Comparison of ENCODE assay signal across 8 cellular contexts in genomic region chr19:45770192-45771101, GRCh38. TPM values are rescaled to one million over a fixed set of nuclear protein-coding genes. Genes with fewer than 3 reads are reported as not detected.
DNase-seq lines count a peak whose midpoint lies in the region; ATAC-seq, FAIRE-seq and TF ChIP-seq lines count a peak whose summit lies in the region.

No MANE protein-coding gene starts in this region.

- peak; percentile 57 to 95 (median 74) for TF ChIP-seq CTCF in keratinocyte (optimal IDR thresholded peaks at IDR 0.05 in 1 of 3, IDR thresholded peaks at IDR 0.05 in 1 of 3, conservative IDR thresholded peaks at IDR 0.05 in 1 of 3; ENCODE audit: extremely low read depth in 1 of 3, insufficient read depth in 2 of 3, low read length in 3 of 3)

- H3K4me3 ChIP-seq in keratinocyte (ENCODE audit: control insufficient read depth in 2 of 3, extremely low read depth in 1 of 3, insufficient read depth in 2 of 3, low read depth in 1 of 3, low read length in 3 of 3): peak overlapping the region; percentile 41 to 80 (median 73)

- H3K4me1 ChIP-seq in keratinocyte (ENCODE audit: control insufficient read depth, extremely low read depth, insufficient read depth, low read length): peaks cover 15% of the 10 kb centered on the region

- dilution Hi-C loops in keratinocyte (cut with MboI; ENCODE audit: extremely low pct_ligation_motif_present, low sequenced_read_pairs): no loop called here

- in situ Hi-C loops in ACHN (cut with HindIII; ENCODE audit: low pct_ligation_motif_present, low pct_unique_long_range_greater_than_20kb, low sequenced_read_pairs): no loop called here

- ATAC-seq in GM18867 (IDR thresholded peaks at IDR 0.05; ENCODE audit: unreplicated experiment) (peak; percentile 47), HG03135 (IDR thresholded peaks at IDR 0.05; ENCODE audit: unreplicated experiment) (peak; percentile 50)

- peaks cover 6% of the 10 kb centered on the region for H4K20me1 ChIP-seq in keratinocyte (ENCODE audit: control insufficient read depth, extremely low read depth, insufficient read depth, low read length)

- H2AFZ ChIP-seq in keratinocyte (ENCODE audit: control insufficient read depth, low read length): peak overlapping the region; percentile 43

- H3K9me3 ChIP-seq in keratinocyte (ENCODE audit: control insufficient read depth, low read depth, low read length): no peaks in the 10 kb centered on the region

- peak overlapping the region; percentile 98 for H3K4me2 ChIP-seq in keratinocyte (ENCODE audit: control insufficient read depth, extremely low read depth, insufficient read depth, low read depth, low read length)

- no peaks in the 10 kb centered on the region for H3K79me2 ChIP-seq in keratinocyte (ENCODE audit: control insufficient read depth, insufficient read depth, low read length)

- FAIRE-seq in keratinocyte (lab: Jason Lieb, UNC): peak; percentile 70

- H3K27me3 ChIP-seq in keratinocyte (ENCODE audit: control insufficient read depth, extremely low read depth, insufficient read depth, low read length): no peaks in the 10 kb centered on the region

- peak overlapping the region; percentile 72 for H3K9ac ChIP-seq in keratinocyte (ENCODE audit: control insufficient read depth, extremely low read depth, insufficient read depth, low read length)

- H3K36me3 ChIP-seq in keratinocyte (ENCODE audit: control insufficient read depth in 2 of 2, extremely low read depth in 1 of 2, insufficient read depth in 2 of 2, low read length in 2 of 2): peaks cover 0 to 4% of the 10 kb centered on the region in 2 experiments

- no peaks in the 10 kb centered on the region for H3K9me1 ChIP-seq in keratinocyte (ENCODE audit: control insufficient read depth, extremely low read depth, insufficient read depth, low read length)

- peak overlapping the region; percentile 54 for H3K27ac ChIP-seq in keratinocyte (ENCODE audit: control insufficient read depth, insufficient read depth, low read length)

- DNase-seq in ACHN (peak; percentile 95), NCI-H2227 (lab: John Stamatoyannopoulos, UW; ENCODE audit: unreplicated experiment) (peak; percentile 94), cerebellar cortex (ENCODE audit: low spot score) (peak; percentile 94), keratinocyte (ENCODE audit: low read depth, low spot score) (peak; percentile 92)
- peak; percentile 82 for DNase-seq in activated CD4-positive, CD25-positive, alpha-beta regulatory T cell treated with anti-CD3 and anti-CD28 coated beads, Interleukin-2, amount 50 U/mL, for 16 hours (ENCODE audit: low read depth, low spot score)
- DNase-seq in stimulated activated CD4-positive, alpha-beta T cell treated with anti-CD3 and anti-CD28 coated beads, Interleukin-12 subunit alpha, Interleukin-12 subunit beta, amount 100 ng/mL, for 48 hours (ENCODE audit: low read depth in 2 of 3, low spot score in 1 of 3): peak; percentile 83 to 86 (median 84)

RNA-seq across cellular contexts. Expression of gene SIX5, which starts 1.4 kb away (rescaled TPM):
- polyA plus RNA-seq in keratinocyte: 1.3 to 2.2 TPM (median 2.0 TPM) in 3 replicates
- polyA plus RNA-seq in keratinocyte (2011; ENCODE audit: low read depth): 0.45 TPM
- 1.5 and 3.0 TPM in 2 replicates for polyA plus RNA-seq in keratinocyte (2011; cell fraction: cytosol; rRNA removed)
- polyA plus RNA-seq in keratinocyte (2011; cell fraction: nucleus; rRNA removed): 4.5 and 5.8 TPM in 2 replicates
- 1.8 and 2.2 TPM in 2 replicates for polyA plus RNA-seq in keratinocyte (2012; ENCODE audit: low replicate concordance)
- 1.1 to 5.1 TPM (median 2.8 TPM) in 3 replicates for polyA minus RNA-seq in keratinocyte
- polyA minus RNA-seq in keratinocyte (2011; cell fraction: cytosol; rRNA and poly(A)+ RNA removed): 6.1 TPM
- polyA minus RNA-seq in keratinocyte (2011; cell fraction: nucleus; rRNA and poly(A)+ RNA removed): 1.9 and 3.8 TPM in 2 replicates

RNA-seq across cellular contexts. Expression of gene DMPK, which starts 11.8 kb away (rescaled TPM):
- 7.0 to 12.8 TPM (median 8.1 TPM) in 3 replicates for polyA plus RNA-seq in keratinocyte
- polyA plus RNA-seq in keratinocyte (2011; ENCODE audit: low read depth): 15.4 TPM
- polyA plus RNA-seq in keratinocyte (2011; cell fraction: cytosol; rRNA removed): 2.8 and 7.2 TPM in 2 replicates
- polyA plus RNA-seq in keratinocyte (2011; cell fraction: nucleus; rRNA removed): 76.2 and 104 TPM in 2 replicates
- 13.2 and 17.9 TPM in 2 replicates for polyA plus RNA-seq in keratinocyte (2012; ENCODE audit: low replicate concordance)
- 7.1 to 11.4 TPM (median 9.1 TPM) in 3 replicates for polyA minus RNA-seq in keratinocyte
- polyA minus RNA-seq in keratinocyte (2011; cell fraction: cytosol; rRNA and poly(A)+ RNA removed): 3.3 TPM
- polyA minus RNA-seq in keratinocyte (2011; cell fraction: nucleus; rRNA and poly(A)+ RNA removed): 12.0 and 16.4 TPM in 2 replicates

RNA-seq across cellular contexts. Expression of gene DMWD, which starts 22.2 kb away (rescaled TPM):
- polyA plus RNA-seq in keratinocyte: 10.1 to 16.5 TPM (median 12.5 TPM) in 3 replicates
- polyA plus RNA-seq in keratinocyte (2011; ENCODE audit: low read depth): 1.7 TPM
- 8.1 and 11.8 TPM in 2 replicates for polyA plus RNA-seq in keratinocyte (2011; cell fraction: cytosol; rRNA removed)
- 35.8 and 51.3 TPM in 2 replicates for polyA plus RNA-seq in keratinocyte (2011; cell fraction: nucleus; rRNA removed)
- 12.3 and 20.4 TPM in 2 replicates for polyA plus RNA-seq in keratinocyte (2012; ENCODE audit: low replicate concordance)
- 16.9 to 29.0 TPM (median 27.1 TPM) in 3 replicates for polyA minus RNA-seq in keratinocyte
- polyA minus RNA-seq in keratinocyte (2011; cell fraction: cytosol; rRNA and poly(A)+ RNA removed): 24.7 TPM
- 28.9 and 30.2 TPM in 2 replicates for polyA minus RNA-seq in keratinocyte (2011; cell fraction: nucleus; rRNA and poly(A)+ RNA removed)

RNA-seq across cellular contexts. Expression of gene MEIOSIN, which starts 37.2 kb away (rescaled TPM):
- polyA plus RNA-seq in keratinocyte: not detected in 3 replicates
- polyA plus RNA-seq in keratinocyte (2011; ENCODE audit: low read depth): not detected
- polyA plus RNA-seq in keratinocyte (2011; cell fraction: cytosol; rRNA removed): not detected in 2 replicates
- not detected in 2 replicates for polyA plus RNA-seq in keratinocyte (2011; cell fraction: nucleus; rRNA removed)
- not detected in 2 replicates for polyA plus RNA-seq in keratinocyte (2012; ENCODE audit: low replicate concordance)
- polyA minus RNA-seq in keratinocyte: not detected in 3 replicates
- not detected for polyA minus RNA-seq in keratinocyte (2011; cell fraction: cytosol; rRNA and poly(A)+ RNA removed)
- polyA minus RNA-seq in keratinocyte (2011; cell fraction: nucleus; rRNA and poly(A)+ RNA removed): not detected in 2 replicates

RNA-seq across cellular contexts. Expression of gene FBXO46, which starts 39.8 kb away (rescaled TPM):
- polyA plus RNA-seq in keratinocyte: 2.1 to 2.4 TPM (median 2.4 TPM) in 3 replicates
- 1.6 TPM for polyA plus RNA-seq in keratinocyte (2011; ENCODE audit: low read depth)
- polyA plus RNA-seq in keratinocyte (2011; cell fraction: cytosol; rRNA removed): 1.5 and 3.0 TPM in 2 replicates
- polyA plus RNA-seq in keratinocyte (2011; cell fraction: nucleus; rRNA removed): 8.6 and 11.8 TPM in 2 replicates
- polyA plus RNA-seq in keratinocyte (2012; ENCODE audit: low replicate concordance): 5.0 and 6.4 TPM in 2 replicates
- 1.8 to 2.8 TPM (median 2.7 TPM) in 3 replicates for polyA minus RNA-seq in keratinocyte
- polyA minus RNA-seq in keratinocyte (2011; cell fraction: cytosol; rRNA and poly(A)+ RNA removed): 6.9 TPM
- 7.2 and 8.1 TPM in 2 replicates for polyA minus RNA-seq in keratinocyte (2011; cell fraction: nucleus; rRNA and poly(A)+ RNA removed)

Comparison
In these comparisons a context has a peak if more than half of its experiments do, and no peak if none do; other contexts are left out.
1. Peak in every context shown above with its lines: DNase-seq, ATAC-seq, H3K4me3 ChIP-seq and H3K27ac ChIP-seq.